In the genomic region with DNA sequence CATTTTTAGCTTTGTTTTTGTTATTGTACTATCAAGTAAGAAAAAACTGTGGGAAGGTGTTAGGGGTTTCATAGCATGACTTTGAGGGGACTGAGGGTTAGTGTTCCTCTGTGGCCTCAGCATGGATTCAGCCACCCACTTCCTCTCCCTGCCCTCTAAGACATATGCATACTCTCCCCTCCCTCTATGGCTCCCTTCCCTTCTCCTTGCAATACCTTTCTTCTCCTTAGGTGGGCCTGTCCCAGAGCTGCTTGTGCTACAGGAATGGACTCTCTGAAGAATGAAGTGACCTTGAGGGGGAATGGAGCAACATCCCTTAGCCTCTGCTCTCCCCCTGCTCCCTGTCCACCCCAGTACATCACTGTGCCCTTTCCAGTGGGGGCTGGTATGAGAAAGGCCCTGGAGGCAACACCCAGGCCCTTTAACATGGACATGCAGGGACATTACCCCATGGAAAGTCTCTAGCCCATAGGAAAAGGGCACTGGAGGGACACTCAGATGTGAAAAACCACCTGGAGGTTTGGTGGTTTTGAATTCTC, we compare ENCODE assay signal across 20 cellular contexts. TPM values are rescaled to one million over a fixed set of nuclear protein-coding genes. Genes with fewer than 3 reads are reported as not detected.
DNase-seq lines count a peak whose midpoint lies in the region; ATAC-seq and TF ChIP-seq lines count a peak whose summit lies in the region.
"Had no signal": no experiment of that assay in that cellular context is flagged by ENCODE, and none has a peak within 500 bp of the region (broad histone marks: within the 10 kb centered on the region; RNA-seq: fewer than 3 reads in every experiment).

No MANE protein-coding gene starts in this region.

- H3K4me3 Mint-ChIP-seq in WTC11 (no peak overlapping the region), endodermal cell (no peak overlapping the region)
- H3K4me3 Mint-ChIP-seq in activated naive CD4-positive, alpha-beta T cell treated with anti-CD3 and anti-CD28 coated beads, Interleukin-2, amount 10 ng/mL, durations not matched to agents 7 days and 5 days, result no peak overlapping the region
- H3K4me3 Mint-ChIP-seq: CD4-positive, alpha-beta T cell; GM23338; HFFc6; IgD-negative memory B cell had no signal

- no peak overlapping the region for H3K9ac ChIP-seq in endodermal cell (ENCODE audit: extremely low read depth, low read length, poor library complexity, severe bottlenecking)

- peaks cover 7% of the 10 kb centered on the region for H3K9me3 ChIP-seq in endodermal cell (ENCODE audit: control insufficient read depth, low read length)

- no peak overlapping the region for H3K27ac Mint-ChIP-seq in WTC11
- H3K27ac Mint-ChIP-seq in endodermal cell, result no peak overlapping the region
- H3K27ac Mint-ChIP-seq in activated naive CD4-positive, alpha-beta T cell treated with anti-CD3 and anti-CD28 coated beads, Interleukin-2, amount 10 ng/mL, durations not matched to agents 7 days and 5 days, result no peak overlapping the region
- H3K27ac Mint-ChIP-seq: CD4-positive, alpha-beta T cell; GM23338; HFFc6; IgD-negative memory B cell had no signal

- POLR2A ChIA-PET in WTC11 (lab: Charles Lee), result no interaction called here

- H3K9me3 Mint-ChIP-seq in WTC11 (no peaks in the 10 kb centered on the region), endodermal cell (peaks cover 7% of the 10 kb centered on the region)
- no peaks in the 10 kb centered on the region for H3K9me3 Mint-ChIP-seq in activated naive CD4-positive, alpha-beta T cell treated with anti-CD3 and anti-CD28 coated beads, Interleukin-2, amount 10 ng/mL, durations not matched to agents 7 days and 5 days
- H3K9me3 Mint-ChIP-seq: CD4-positive, alpha-beta T cell; GM23338; HFFc6 had no signal

- DNase-seq in WTC11 (ENCODE audit: low spot score) (no peak), endodermal cell (peak; percentile 38), mesenteric fat pad (ENCODE audit: low spot score) (peak; percentile 33), sciatic nerve (ENCODE audit: low spot score) (peak; percentile 15), NOMO-1 (lab: John Stamatoyannopoulos, UW; ENCODE audit: unreplicated experiment in 2 of 2) (no peak), kidney tubule cell (ENCODE audit: low spot score) (no peak)
- DNase-seq in activated naive CD4-positive, alpha-beta T cell treated with anti-CD3 and anti-CD28 coated beads, Interleukin-2, amount 10 ng/mL, durations not matched to agents 7 days and 5 days, result no peak
- DNase-seq: ACHN, DMS153, DMS79, GDM1, HCEC 1CT, HFFc6 had no signal

- no peaks in the 10 kb centered on the region for H3K36me3 ChIP-seq in endodermal cell (ENCODE audit: control insufficient read depth, insufficient read depth, low read length)

- no peak overlapping the region for H3K27ac ChIP-seq in endodermal cell (ENCODE audit: low read depth, low read length)
- H3K27ac ChIP-seq: C4-2B had no signal

- no peaks in the 10 kb centered on the region for H3K4me1 ChIP-seq in endodermal cell (ENCODE audit: control insufficient read depth, insufficient read depth, low read length)
- H3K4me1 ChIP-seq: Caco-2 had no signal

- ATAC-seq in WTC11 (peak; percentile 52; the same call in 1 of the 2 replicates), sciatic nerve (no peak), HG02970 (IDR thresholded peaks at IDR 0.05; ENCODE audit: low FRiP score, unreplicated experiment) (no peak)
- ATAC-seq: GM23338, HepG2 had no signal

- TF ChIP-seq CTCF in WTC11 (IDR thresholded peaks at IDR 0.05) (no peak), endodermal cell (conservative IDR thresholded peaks at IDR 0.05) (peak; percentile 37)

- peaks cover under 1% of the 10 kb centered on the region for H3K27me3 Mint-ChIP-seq in WTC11 (ENCODE audit: low read depth)
- peaks cover 3% of the 10 kb centered on the region for H3K27me3 Mint-ChIP-seq in endodermal cell (ENCODE audit: insufficient read depth)
- peaks cover 20% of the 10 kb centered on the region for H3K27me3 Mint-ChIP-seq in activated naive CD4-positive, alpha-beta T cell treated with anti-CD3 and anti-CD28 coated beads, Interleukin-2, amount 10 ng/mL, durations not matched to agents 7 days and 5 days

- H3K4me3 ChIP-seq in endodermal cell (ENCODE audit: low read length), result no peak overlapping the region
- H3K4me3 ChIP-seq: GM23338 had no signal

- H3K4me1 Mint-ChIP-seq in WTC11 (no peaks in the 10 kb centered on the region), endodermal cell (no peaks in the 10 kb centered on the region)
- no peaks in the 10 kb centered on the region for H3K4me1 Mint-ChIP-seq in activated naive CD4-positive, alpha-beta T cell treated with anti-CD3 and anti-CD28 coated beads, Interleukin-2, amount 10 ng/mL, durations not matched to agents 7 days and 5 days
- H3K4me1 Mint-ChIP-seq: GM23338, IgD-negative memory B cell had no signal

- H3K36me3 Mint-ChIP-seq in WTC11, result no peaks in the 10 kb centered on the region
- H3K36me3 Mint-ChIP-seq in endodermal cell (ENCODE audit: low read depth), result no peaks in the 10 kb centered on the region
- H3K36me3 Mint-ChIP-seq in activated naive CD4-positive, alpha-beta T cell treated with anti-CD3 and anti-CD28 coated beads, Interleukin-2, amount 10 ng/mL, durations not matched to agents 7 days and 5 days, result no peaks in the 10 kb centered on the region
- H3K36me3 Mint-ChIP-seq: IgD-negative memory B cell had no signal

- intact Hi-C loops in sciatic nerve (cut with DNase I), result no loop called here

- CTCF ChIA-PET in WTC11 (lab: Charles Lee), result interaction anchor here (1.4 to 2.6 kb wide), 3 partner anchors 11 to 203 kb away, joined by 3 to 8 read pairs (median 8); partner anchors contain the start of gene CDH23
- CTCF ChIA-PET in activated naive CD4-positive, alpha-beta T cell treated with anti-CD3 and anti-CD28 coated beads, Interleukin-2, amount 10 ng/mL, durations not matched to agents 7 days and 5 days (lab: Charles Lee), result no interaction called here

- no peaks in the 10 kb centered on the region for H3K27me3 ChIP-seq in endodermal cell (ENCODE audit: control insufficient read depth, insufficient read depth, low read length, poor library complexity, severe bottlenecking)

TF ChIP-seq in WTC11, 78 proteins besides CTCF, POLR2A, EP300 and RAD21 (continues in another document):
- TF ChIP-seq JAZF1 (CRISPR knock-in tag; IDR thresholded peaks at IDR 0.05), result no peak
- TF ChIP-seq HMGA2 (CRISPR knock-in tag; IDR thresholded peaks at IDR 0.05), result no peak
- TF ChIP-seq USF1 (CRISPR knock-in tag; IDR thresholded peaks at IDR 0.05), result no peak
- TF ChIP-seq NR2C2 (CRISPR knock-in tag; IDR thresholded peaks at IDR 0.05), result no peak
- TF ChIP-seq CBFB (CRISPR knock-in tag; IDR thresholded peaks at IDR 0.05; ENCODE audit: low read depth), result no peak
- no peak for TF ChIP-seq USF2 (CRISPR knock-in tag; IDR thresholded peaks at IDR 0.05)
- no peak for TF ChIP-seq ZNF425 (CRISPR knock-in tag; conservative IDR thresholded peaks at IDR 0.05)
- TF ChIP-seq ZNF512 (CRISPR knock-in tag; IDR thresholded peaks at IDR 0.05; ENCODE audit: borderline replicate concordance), result no peak
- TF ChIP-seq MXD4 (CRISPR knock-in tag; IDR thresholded peaks at IDR 0.05; ENCODE audit: borderline replicate concordance), result no peak
- no peak for TF ChIP-seq OVOL2 (CRISPR knock-in tag; IDR thresholded peaks at IDR 0.05; ENCODE audit: borderline replicate concordance)
- TF ChIP-seq NR1H2 (CRISPR knock-in tag; IDR thresholded peaks at IDR 0.05), result no peak
- no peak for TF ChIP-seq ZNF138 (CRISPR knock-in tag; conservative IDR thresholded peaks at IDR 0.05)

RNA-seq across cellular contexts. Expression of gene CDH23, which starts 22.4 kb away (rescaled TPM):
- total RNA-seq in WTC11 (2021) (2.1 to 3.1 TPM (median 2.9 TPM) in 3 replicates), endodermal cell (1 to 10 TPM; 2.1 to 4.2 TPM), mesenteric fat pad (9.7 TPM), sciatic nerve (20.1 TPM)
- polyA plus RNA-seq in endodermal cell (2013, experiment 1 of 2), result 9.2 TPM
- polyA plus RNA-seq in endodermal cell (2013, experiment 2 of 2), result 10.8 TPM
- total RNA-seq: HepG2 had no signal
- polyA plus RNA-seq: IgD-negative memory B cell had no signal

Comparison
In these comparisons a context has a peak if more than half of its experiments do, and no peak if none do; other contexts are left out.
1. DNase-seq: peak in endodermal cell (single experiment), mesenteric fat pad (single experiment) and sciatic nerve (single experiment); none in WTC11 (single experiment), NOMO-1 (0 of 2), activated naive CD4-positive, alpha-beta T cell treated with anti-CD3 and anti-CD28 coated beads, Interleukin-2, amount 10 ng/mL, durations not matched to agents 7 days and 5 days (single experiment) and kidney tubule cell (single experiment).